Comparison of ENCODE assay signal across 29 cellular contexts in the genomic region with DNA sequence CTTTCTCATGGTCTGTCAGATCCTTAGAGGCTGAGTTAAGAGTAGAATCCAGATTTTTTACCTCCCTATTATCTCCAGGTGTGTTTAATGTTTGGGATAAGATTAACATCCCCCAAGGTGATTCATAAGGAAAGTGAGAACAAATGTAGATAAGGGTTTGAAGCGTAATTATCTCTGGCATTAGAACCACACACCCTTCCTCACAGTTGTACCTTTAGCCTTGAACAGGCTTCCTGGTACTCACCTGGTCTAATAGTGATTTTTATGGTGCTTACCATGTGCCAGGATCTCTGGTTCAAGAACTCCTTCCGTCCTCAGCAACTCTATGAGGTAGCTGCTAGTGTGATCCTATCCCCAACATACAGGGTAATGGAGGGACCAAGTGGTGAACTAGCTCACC. TPM values are rescaled to one million over a fixed set of nuclear protein-coding genes. Genes with fewer than 3 reads are reported as not detected.
"Had no signal": no experiment of that assay in that cellular context is flagged by ENCODE, and none has a peak within 500 bp of the region (broad histone marks: within the 10 kb centered on the region; RNA-seq: fewer than 3 reads in every experiment).

No MANE protein-coding gene starts in this region.

- H3K4me3 ChIP-seq: body of pancreas, cardiac muscle cell, colonic mucosa, esophagus squamous epithelium, gastroesophageal sphincter had no signal

- H3K27me3 Mint-ChIP-seq: activated CD4-positive, alpha-beta memory T cell treated with anti-CD3 and anti-CD28 coated beads, Interleukin-2, amount 10 ng/mL, durations not matched to agents 7 days and 5 days; activated CD4-positive, alpha-beta T cell treated with anti-CD3 and anti-CD28 coated beads, Interleukin-2, amount 10 ng/mL, durations not matched to agents 7 days and 5 days; activated naive CD8-positive, alpha-beta T cell had no signal

- H3K27ac Mint-ChIP-seq: activated CD4-positive, alpha-beta memory T cell treated with anti-CD3 and anti-CD28 coated beads, Interleukin-2, amount 10 ng/mL, durations not matched to agents 7 days and 5 days; activated CD4-positive, alpha-beta T cell treated with anti-CD3 and anti-CD28 coated beads, Interleukin-2, amount 10 ng/mL, durations not matched to agents 7 days and 5 days; activated naive CD8-positive, alpha-beta T cell; activated T-cell treated with anti-CD3 and anti-CD28 coated beads, Interleukin-2, amount 50 U/mL, for 24 hours; activated T-cell treated with anti-CD3 and anti-CD28 coated beads, Interleukin-2, amount 50 U/mL, for 72 hours; WTC11 had no signal

- H3K36me3 ChIP-seq: colonic mucosa, esophagus squamous epithelium had no signal

- H3K4me1 Mint-ChIP-seq: activated CD4-positive, alpha-beta memory T cell treated with anti-CD3 and anti-CD28 coated beads, Interleukin-2, amount 10 ng/mL, durations not matched to agents 7 days and 5 days; activated CD4-positive, alpha-beta T cell treated with anti-CD3 and anti-CD28 coated beads, Interleukin-2, amount 10 ng/mL, durations not matched to agents 7 days and 5 days had no signal

- H3K27ac ChIP-seq: body of pancreas, cardiac muscle cell, colonic mucosa, epithelial cell of prostate, esophagus squamous epithelium, gastroesophageal sphincter, VCaP had no signal

- H3K4me1 ChIP-seq: gastroesophageal sphincter had no signal

- ATAC-seq: activated T-cell treated with anti-CD3 and anti-CD28 coated beads, Interleukin-2, amount 50 U/mL, for 72 hours; body of pancreas; gastroesophageal sphincter; WTC11 had no signal

- H3K9me3 Mint-ChIP-seq: activated CD4-positive, alpha-beta memory T cell treated with anti-CD3 and anti-CD28 coated beads, Interleukin-2, amount 10 ng/mL, durations not matched to agents 7 days and 5 days; activated CD4-positive, alpha-beta T cell treated with anti-CD3 and anti-CD28 coated beads, Interleukin-2, amount 10 ng/mL, durations not matched to agents 7 days and 5 days; activated T-cell treated with anti-CD3 and anti-CD28 coated beads, Interleukin-2, amount 50 U/mL, for 24 hours; activated T-cell treated with anti-CD3 and anti-CD28 coated beads, Interleukin-2, amount 50 U/mL, for 72 hours; WTC11 had no signal

- H3K27me3 ChIP-seq: body of pancreas, cardiac muscle cell, colonic mucosa, esophagus squamous epithelium, gastroesophageal sphincter had no signal

- DNase-seq: activated CD4-positive, alpha-beta memory T cell treated with anti-CD3 and anti-CD28 coated beads, Interleukin-2, amount 10 ng/mL, durations not matched to agents 7 days and 5 days; activated CD4-positive, alpha-beta T cell treated with anti-CD3 and anti-CD28 coated beads for 1 hour; activated CD4-positive, alpha-beta T cell treated with anti-CD3 and anti-CD28 coated beads for 4 hours; activated CD4-positive, alpha-beta T cell treated with anti-CD3 and anti-CD28 coated beads, Interleukin-2, amount 10 ng/mL, durations not matched to agents 7 days and 5 days; activated CD4-positive, alpha-beta T cell treated with anti-CD3 and anti-CD28 coated beads, Interleukin-2, amount 50 U/mL, for 4 hours; activated CD8-positive, alpha-beta memory T cell treated with anti-CD3 and anti-CD28 coated beads, Interleukin-2, amount 50 U/mL, for 48 hours; activated gamma-delta T cell; activated naive CD4-positive, alpha-beta T cell treated with anti-CD3 and anti-CD28 coated beads, Interleukin-2, amount 50 U/mL, for 16 hours; activated naive CD4-positive, alpha-beta T cell treated with Interleukin-2 at 50 U/mL for 16 hours; activated T-cell treated with anti-CD3 and anti-CD28 coated beads for 4 hours; activated T-cell treated with anti-CD3 and anti-CD28 coated beads, Interleukin-2, amount 50 U/mL, for 24 hours; activated T-cell treated with anti-CD3 and anti-CD28 coated beads, Interleukin-2, amount 50 U/mL, for 72 hours; amniotic stem cell; body of pancreas; central memory CD4-positive, alpha-beta T cell; cerebellar nuclear complex; colonic mucosa; effector CD8-positive, alpha-beta T cell; esophagus squamous epithelium; foreskin melanocyte; SW 1271; T-helper 1 cell; T-helper 2 cell had no signal

- H3K9me3 ChIP-seq: body of pancreas, colonic mucosa, esophagus squamous epithelium, gastroesophageal sphincter had no signal

- H3K4me3 Mint-ChIP-seq: activated CD4-positive, alpha-beta memory T cell treated with anti-CD3 and anti-CD28 coated beads, Interleukin-2, amount 10 ng/mL, durations not matched to agents 7 days and 5 days; activated CD4-positive, alpha-beta T cell treated with anti-CD3 and anti-CD28 coated beads, Interleukin-2, amount 10 ng/mL, durations not matched to agents 7 days and 5 days; activated naive CD8-positive, alpha-beta T cell; activated T-cell treated with anti-CD3 and anti-CD28 coated beads, Interleukin-2, amount 50 U/mL, for 24 hours; activated T-cell treated with anti-CD3 and anti-CD28 coated beads, Interleukin-2, amount 50 U/mL, for 72 hours; WTC11 had no signal

- H3K36me3 Mint-ChIP-seq: activated naive CD8-positive, alpha-beta T cell; WTC11 had no signal

RNA-seq across cellular contexts. Expression of gene SEMA6D, which starts 27.7 kb away (rescaled TPM):
- total RNA-seq: activated CD4-positive, alpha-beta memory T cell treated with anti-CD3 and anti-CD28 coated beads, Interleukin-2, amount 10 ng/mL, durations not matched to agents 7 days and 5 days; activated CD4-positive, alpha-beta T cell treated with anti-CD3 and anti-CD28 coated beads, Interleukin-2, amount 10 ng/mL, durations not matched to agents 7 days and 5 days; activated T-cell treated with anti-CD3 and anti-CD28 coated beads, Interleukin-2, amount 50 U/mL, for 72 hours had no signal
